8 cellular contexts compared by ENCODE assay signal in genomic region chr6:41936073-41936837, GRCh38. TPM values are rescaled to one million over a fixed set of nuclear protein-coding genes. Genes with fewer than 3 reads are reported as not detected.
DNase-seq lines count a peak whose midpoint lies in the region; ATAC-seq, FAIRE-seq and TF ChIP-seq lines count a peak whose summit lies in the region.

No MANE protein-coding gene starts in this region.

- CTCF ChIA-PET in CD4-positive, alpha-beta memory T cell (lab: Charles Lee; ENCODE audit: partially characterized antibody), result interaction anchor here (0.9 to 13.1 kb wide), 12 partner anchors 9 to 232 kb away, joined by 3 to 169 read pairs (median 4); partner anchors contain the start of genes BYSL, MED20 and TOMM6

- H3K36me3 Mint-ChIP-seq in CD4-positive, alpha-beta memory T cell, result peaks cover 34 to 71% of the 10 kb centered on the region in 2 donors

- H3K9ac ChIP-seq in Karpas-422 (ENCODE audit: low read length), result peak overlapping the region; percentile 95

- H3K4me2 ChIP-seq in Karpas-422 (ENCODE audit: low read depth, low read length, poor library complexity, severe bottlenecking), result peak overlapping the region; percentile 81

- H3K9me3 ChIP-seq in CD4-positive, alpha-beta memory T cell (ENCODE audit: control insufficient read depth in 1 of 2, low read length in 2 of 2), result no peaks in the 10 kb centered on the region
- H3K9me3 ChIP-seq in Karpas-422 (ENCODE audit: low read length), result no peaks in the 10 kb centered on the region
- no peaks in the 10 kb centered on the region for H3K9me3 ChIP-seq in SJCRH30 (replicated peaks)
- H3K9me3 ChIP-seq in pancreas, result no peaks in the 10 kb centered on the region
- H3K9me3 ChIP-seq in upper lobe of left lung, result no peaks in the 10 kb centered on the region

- intact Hi-C loops in CD4-positive, alpha-beta memory T cell (cut with micrococcal nuclease), result loop anchor here (1.0 to 5.0 kb wide), 7 partner anchors 15 to 626 kb away; partner anchors contain the start of genes BYSL, MED20 and UBR2
- intact Hi-C loops in pancreas (cut with DNase I), result loop anchor here in 2 of 3 donors (10.0 kb wide), 3 partner anchors 81 to 151 kb away; partner anchors contain the start of genes PRICKLE4 (in 1 of the 2) and TOMM6 (in 1 of the 2)

- peaks cover 51% of the 10 kb centered on the region for H3K79me2 ChIP-seq in Karpas-422 (ENCODE audit: low read length)

- H3K27me3 Mint-ChIP-seq in CD4-positive, alpha-beta memory T cell, result no peaks in the 10 kb centered on the region

- H3K4me3 ChIP-seq in CD4-positive, alpha-beta memory T cell (ENCODE audit: low read length in 2 of 2), result peak overlapping the region; percentile 55 to 56
- H3K4me3 ChIP-seq in Karpas-422 (ENCODE audit: low read length) (peak overlapping the region; percentile 62), SJCRH30 (no peak overlapping the region), pancreas (no peak overlapping the region), upper lobe of left lung (no peak overlapping the region)

- ATAC-seq in GM19468 (IDR thresholded peaks at IDR 0.05; ENCODE audit: extremely low read depth, unreplicated experiment) (peak; percentile 42), pancreas (peak; percentile 77 to 89 (median 85)), upper lobe of left lung (ENCODE audit: low FRiP score in 2 of 2) (peak; percentile 78 to 83)

- peak overlapping the region; percentile 71 to 99 (median 88) for H3K4me3 Mint-ChIP-seq in CD4-positive, alpha-beta memory T cell

- FAIRE-seq in pancreas (lab: Jason Lieb, UNC), result no peak

- POLR2A ChIA-PET in CD4-positive, alpha-beta memory T cell (lab: Charles Lee; ENCODE audit: partially characterized antibody), result interaction anchor here (0.5 to 11.6 kb wide), 8 partner anchors 8 to 117 kb away, joined by 3 to 280 read pairs (median 4); partner anchors contain the start of genes BYSL, MED20 and TAF8

- no peaks in the 10 kb centered on the region for H3K9me3 Mint-ChIP-seq in CD4-positive, alpha-beta memory T cell

- H3K4me1 Mint-ChIP-seq in CD4-positive, alpha-beta memory T cell, result peaks cover 57 to 78% (median 69%) of the 10 kb centered on the region in 4 donors

- peaks cover 72% of the 10 kb centered on the region for H3K4me1 ChIP-seq in CD4-positive, alpha-beta memory T cell (ENCODE audit: insufficient read depth, low read length)
- H3K4me1 ChIP-seq in Karpas-422 (ENCODE audit: low read length), result peaks cover 93% of the 10 kb centered on the region
- peaks cover 29% of the 10 kb centered on the region for H3K4me1 ChIP-seq in SJCRH30
- peaks cover 0 to 7% (median 0%) of the 10 kb centered on the region in 3 donors for H3K4me1 ChIP-seq in pancreas
- peaks cover 54 to 65% (median 62%) of the 10 kb centered on the region in 4 donors for H3K4me1 ChIP-seq in upper lobe of left lung

- peaks cover 24% of the 10 kb centered on the region for H4K20me1 ChIP-seq in Karpas-422 (ENCODE audit: insufficient read depth, low read depth, low read length)

- no peaks in the 10 kb centered on the region for H3K9me2 ChIP-seq in Karpas-422 (replicated peaks; ENCODE audit: insufficient read depth, low read length)

- peak overlapping the region; percentile 58 for H3K27ac ChIP-seq in CD4-positive, alpha-beta memory T cell (ENCODE audit: low read depth, low read length)
- peak overlapping the region; percentile 98 for H3K27ac ChIP-seq in Karpas-422 (ENCODE audit: low read length)
- no peak overlapping the region for H3K27ac ChIP-seq in SJCRH30
- H3K27ac ChIP-seq in pancreas, result no peak overlapping the region
- H3K27ac ChIP-seq in upper lobe of left lung, result peak overlapping the region; percentile 85 to 93 (median 88)

- H3K36me3 ChIP-seq in CD4-positive, alpha-beta memory T cell (ENCODE audit: insufficient read depth, low read length), result peaks cover 56% of the 10 kb centered on the region
- peaks cover 33% of the 10 kb centered on the region for H3K36me3 ChIP-seq in Karpas-422 (ENCODE audit: insufficient read depth, low read length)
- peaks cover 66% of the 10 kb centered on the region for H3K36me3 ChIP-seq in SJCRH30
- peaks cover 0 to 40% (median 7%) of the 10 kb centered on the region in 3 donors for H3K36me3 ChIP-seq in pancreas
- peaks cover 28 to 61% (median 51%) of the 10 kb centered on the region in 4 donors for H3K36me3 ChIP-seq in upper lobe of left lung

- WGBS in pancreas, 2 donors, result 50 to 56% methylated on average over 10 of the region's 10 CpGs
- WGBS in upper lobe of left lung, 2 donors, result 33 to 41% methylated on average over 7 to 10 of the region's 10 CpGs

- no peak for TF ChIP-seq POLR2A in upper lobe of left lung (IDR thresholded peaks at IDR 0.05)

- no peak overlapping the region for H2AFZ ChIP-seq in Karpas-422 (ENCODE audit: low read length)

- no peak for TF ChIP-seq EP300 in upper lobe of left lung (IDR thresholded peaks at IDR 0.05)

- DNase-seq in CD4-positive, alpha-beta memory T cell, result peak; percentile 79 to 91 (median 83)
- DNase-seq in Karpas-422 (peak; percentile 92), SJCRH30 (peak; percentile 59 to 85), germinal center (ENCODE audit: low spot score) (peak; percentile 83), pancreas (peak; percentile 58 to 78 (median 62)), upper lobe of left lung (peak in 1 of 2 donors; percentile 83)
- DNase-seq in activated naive CD4-positive, alpha-beta T cell treated with anti-CD3 and anti-CD28 coated beads, Interleukin-2, amount 50 U/mL, for 16 hours, result peak; percentile 52

- peak overlapping the region; percentile 86 to 96 (median 91) for H3K27ac Mint-ChIP-seq in CD4-positive, alpha-beta memory T cell

- peak; percentile 63 to 80 (median 73) for TF ChIP-seq CTCF in pancreas (IDR thresholded peaks at IDR 0.05)
- peak; percentile 79 to 88 (median 84) for TF ChIP-seq CTCF in upper lobe of left lung (IDR thresholded peaks at IDR 0.05)

- no peaks in the 10 kb centered on the region for H3K27me3 ChIP-seq in CD4-positive, alpha-beta memory T cell (ENCODE audit: insufficient read depth, low read length)
- H3K27me3 ChIP-seq in Karpas-422 (ENCODE audit: low read length) (no peaks in the 10 kb centered on the region), SJCRH30 (no peaks in the 10 kb centered on the region), pancreas (no peaks in the 10 kb centered on the region), upper lobe of left lung (no peaks in the 10 kb centered on the region)

RNA-seq across cellular contexts. Expression of gene CCND3, which starts 5.4 kb away (rescaled TPM):
- total RNA-seq in CD4-positive, alpha-beta memory T cell, result 100 to 1,000 TPM; 223 to 242 TPM
- polyA plus RNA-seq in CD4-positive, alpha-beta memory T cell, result 100 to 1,000 TPM; 532 to 555 TPM
- 63.5 and 74.8 TPM in 2 replicates for total RNA-seq in Karpas-422 (2014; rRNA removed; shearing (Covaris generic); ENCODE audit: low replicate concordance)
- 150 and 159 TPM in 2 replicates for total RNA-seq in SJCRH30 (2014; rRNA removed; shearing (Covaris generic))
- total RNA-seq in pancreas (10 to 100 TPM; 14.2 to 41.3 (median 20.8) TPM), upper lobe of left lung (100 to 1,000 TPM; 138 to 305 (median 211) TPM)
- 10 to 100 TPM; 32.5 to 56.6 TPM for polyA plus RNA-seq in pancreas

RNA-seq across cellular contexts. Expression of gene BYSL, which starts 15.0 kb away (rescaled TPM):
- 1 to 10 TPM; 7.1 to 9.2 TPM for total RNA-seq in CD4-positive, alpha-beta memory T cell
- 1 to 10 TPM; 3.1 to 5.2 TPM for polyA plus RNA-seq in CD4-positive, alpha-beta memory T cell
- 17.9 and 32.8 TPM in 2 replicates for total RNA-seq in Karpas-422 (2014; rRNA removed; shearing (Covaris generic); ENCODE audit: low replicate concordance)
- total RNA-seq in SJCRH30 (2014; rRNA removed; shearing (Covaris generic)), result 32.3 and 36.9 TPM in 2 replicates
- 10 to 100 TPM in 1 of 6 donors, 1 to 10 TPM in 5; 4.7 to 18.6 (median 8.2) TPM for total RNA-seq in pancreas
- 10 to 100 TPM; 10.2 to 12.8 TPM for polyA plus RNA-seq in pancreas
- total RNA-seq in upper lobe of left lung, result 10 to 100 TPM in 3 of 6 donors, 1 to 10 TPM in 3; 5.6 to 20.9 (median 12.5) TPM

RNA-seq across cellular contexts. Expression of gene MED20, which starts 15.3 kb away (rescaled TPM):
- total RNA-seq in CD4-positive, alpha-beta memory T cell, result 10 to 100 TPM; 10.0 to 11.5 TPM
- polyA plus RNA-seq in CD4-positive, alpha-beta memory T cell, result 1 to 10 TPM; 3.5 to 6.3 TPM
- 24.1 and 31.5 TPM in 2 replicates for total RNA-seq in Karpas-422 (2014; rRNA removed; shearing (Covaris generic); ENCODE audit: low replicate concordance)
- total RNA-seq in SJCRH30 (2014; rRNA removed; shearing (Covaris generic)), result 33.4 and 34.8 TPM in 2 replicates
- total RNA-seq in pancreas (10 to 100 TPM in 1 of 6 donors, 1 to 10 TPM in 5; 5.8 to 13.1 (median 8.7) TPM), upper lobe of left lung (10 to 100 TPM in 5 of 6 donors, 1 to 10 TPM in 1; 6.4 to 19.9 (median 15.3) TPM)
- 1 to 10 TPM; 5.3 to 9.3 TPM for polyA plus RNA-seq in pancreas

RNA-seq across cellular contexts. Expression of gene USP49, which starts 41.1 kb away (rescaled TPM):
- 1 to 10 TPM; 1.8 to 2.4 TPM for total RNA-seq in CD4-positive, alpha-beta memory T cell
- polyA plus RNA-seq in CD4-positive, alpha-beta memory T cell, result under 1 TPM; 0.18 to 0.37 TPM
- 6.5 and 10.7 TPM in 2 replicates for total RNA-seq in Karpas-422 (2014; rRNA removed; shearing (Covaris generic); ENCODE audit: low replicate concordance)
- 6.4 and 7.3 TPM in 2 replicates for total RNA-seq in SJCRH30 (2014; rRNA removed; shearing (Covaris generic))
- 1 to 10 TPM in 5 of 6 donors, under 1 TPM in 1; 0.98 to 2.4 (median 1.4) TPM for total RNA-seq in pancreas
- polyA plus RNA-seq in pancreas, result 1 to 10 TPM; 1.5 TPM
- total RNA-seq in upper lobe of left lung, result 10 to 100 TPM in 2 of 6 donors, 1 to 10 TPM in 4; 2.7 to 16.8 (median 4.3) TPM

Comparison
In these comparisons a context has a peak if more than half of its experiments do, and no peak if none do; other contexts are left out.
1. H3K27ac ChIP-seq: peak in CD4-positive, alpha-beta memory T cell (single experiment), Karpas-422 (single experiment) and upper lobe of left lung (4 of 4); none in SJCRH30 (single experiment) and pancreas (0 of 4).
2. H3K4me3 ChIP-seq: peak in CD4-positive, alpha-beta memory T cell (2 of 2) and Karpas-422 (single experiment); none in SJCRH30 (single experiment), pancreas (0 of 4) and upper lobe of left lung (0 of 4).
3. Peak in every context shown above with its lines, with median percentiles within 50 percentile points of each other: ATAC-seq.